Comparison of ENCODE assay signal across 13 cellular contexts in genomic region chr6:157143885-157144795, GRCh38.
DNase-seq lines count a peak whose midpoint lies in the region; ATAC-seq, FAIRE-seq and TF ChIP-seq lines count a peak whose summit lies in the region.
"Had no signal": no experiment of that assay in that cellular context is flagged by ENCODE, and none has a peak within 500 bp of the region (broad histone marks: within the 10 kb centered on the region; RNA-seq: fewer than 3 reads in every experiment).

No MANE protein-coding gene starts in this region.

- no peaks in the 10 kb centered on the region for H3K79me2 ChIP-seq in GM23248 (ENCODE audit: insufficient read depth)

- peaks cover 12% of the 10 kb centered on the region; the same call in 1 of the 2 replicates for H3K36me3 ChIP-seq in GM23248 (ENCODE audit: low read depth)
- peaks cover 0 to 10% of the 10 kb centered on the region in 2 donors for H3K36me3 ChIP-seq in ascending aorta
- H3K36me3 ChIP-seq in heart left ventricle: peaks cover 0 to 26% (median 16%) of the 10 kb centered on the region in 9 donors
- no peaks in the 10 kb centered on the region for H3K36me3 ChIP-seq in prostate gland
- H3K36me3 ChIP-seq in HAP-1 (replicated peaks): peaks cover 3% of the 10 kb centered on the region; the same call in 1 of the 2 replicates

- H3K4me1 ChIP-seq in GM23248 (ENCODE audit: insufficient read depth) (peaks cover 27% of the 10 kb centered on the region), ascending aorta (peaks cover 20 to 42% of the 10 kb centered on the region in 2 donors), heart left ventricle (peaks cover 3 to 54% (median 48%) of the 10 kb centered on the region in 12 donors), prostate gland (replicated peaks) (no peaks in the 10 kb centered on the region), HAP-1 (peaks cover 17% of the 10 kb centered on the region)

- no peaks in the 10 kb centered on the region for H4K20me1 ChIP-seq in GM23248 (ENCODE audit: insufficient read depth)

- ATAC-seq in heart left ventricle: peak in 3 of 4 donors; percentile 4 to 7 (median 6)
- ATAC-seq in GM21786 (IDR thresholded peaks at IDR 0.05; ENCODE audit: unreplicated experiment): no peak

- H3K9me3 ChIP-seq in GM23248 (ENCODE audit: low read depth) (no peaks in the 10 kb centered on the region), ascending aorta (no peaks in the 10 kb centered on the region), heart left ventricle (no peaks in the 10 kb centered on the region), prostate gland (no peaks in the 10 kb centered on the region), HAP-1 (no peaks in the 10 kb centered on the region)
- H3K9me3 ChIP-seq: adrenal gland, BE2C, lower lobe of right lung had no signal

- peak overlapping the region; percentile 28 for H3K4me2 ChIP-seq in GM23248 (ENCODE audit: unreplicated experiment)

- H3K9me2 ChIP-seq in GM23248 (ENCODE audit: insufficient read depth): no peaks in the 10 kb centered on the region

- peak overlapping the region; percentile 49; the same call in 1 of the 2 replicates for H3K9ac ChIP-seq in GM23248

- no peak for FAIRE-seq in GM12892 (lab: Jason Lieb, UNC)

- in situ Hi-C loops in GM23248 (cut with MboI): no loop called here
- in situ Hi-C loops in HAP-1 (cut with MboI; ENCODE audit: low sequenced_read_pairs): no loop called here

- TF ChIP-seq CTCF in ascending aorta (IDR thresholded peaks at IDR 0.05) (no peak), heart left ventricle (IDR thresholded peaks at IDR 0.05) (no peak), prostate gland (IDR thresholded peaks at IDR 0.05) (no peak)

- intact Hi-C loops in ascending aorta (cut with DNase I): loop anchor here (2.0 to 5.0 kb wide), 3 partner anchors 41 to 362 kb away; no protein-coding TSS in a partner anchor
- intact Hi-C loops in heart left ventricle (cut with DNase I): loop anchor here in 1 of 10 donors (5.0 kb wide), 1 partner anchor 43 kb away; no protein-coding TSS in a partner anchor
- intact Hi-C loops in prostate gland (cut with DNase I): no loop called here

- WGBS in GM23248 (ENCODE audit: low coverage in 1 of 2, low lambda C conversion rate in 2 of 2, missing lambda C conversion rate in 2 of 2), 2 experiments: 89 to 91% methylated on average over 17 of the region's 17 CpGs
- 40 to 54% (median 46%) methylated on average over 17 of the region's 17 CpGs for WGBS in heart left ventricle, 4 donors
- WGBS in prostate gland: 33% methylated on average over 17 of the region's 17 CpGs

- DNase-seq in GM23248 (no peak), ascending aorta (ENCODE audit: low spot score in 2 of 2) (no peak), heart left ventricle (peak in 1 of 5 donors; percentile 61), prostate gland (ENCODE audit: low spot score) (no peak), NCI-H1930 (lab: John Stamatoyannopoulos, UW) (no peak), HAP-1 (ENCODE audit: low spot score in 2 of 2) (no peak), GM12892 (ENCODE audit: insufficient read length) (no peak)
- DNase-seq: GF-D8, lower lobe of right lung, NCI-H2107 had no signal

- H3F3A ChIP-seq in GM23248 (ENCODE audit: insufficient read depth): peaks cover 34% of the 10 kb centered on the region

- TF ChIP-seq POLR2A in heart left ventricle (IDR thresholded peaks at IDR 0.05) (no peak), prostate gland (IDR thresholded peaks at IDR 0.05) (no peak), GM12892 (IDR thresholded peaks at IDR 0.05; ENCODE audit: low read depth, low read length) (no peak)

- no peak overlapping the region for H2AFZ ChIP-seq in GM23248

- H3K27ac ChIP-seq in GM23248: peak overlapping the region; percentile 69
- H3K27ac ChIP-seq in ascending aorta: peak overlapping the region; percentile 67 to 78
- H3K27ac ChIP-seq in heart left ventricle: peak overlapping the region in 11 of 12 donors; percentile 31 to 69 (median 61)
- peak overlapping the region; percentile 22 to 56 for H3K27ac ChIP-seq in prostate gland

- H3K27me3 ChIP-seq in GM23248 (replicated peaks; ENCODE audit: insufficient read depth) (no peaks in the 10 kb centered on the region), ascending aorta (no peaks in the 10 kb centered on the region), heart left ventricle (no peaks in the 10 kb centered on the region), prostate gland (replicated peaks; ENCODE audit: insufficient read depth) (no peaks in the 10 kb centered on the region), HAP-1 (ENCODE audit: low read depth) (no peaks in the 10 kb centered on the region)
- H3K27me3 ChIP-seq: adrenal gland, BE2C had no signal

- H3K4me3 ChIP-seq in GM23248: peak overlapping the region; percentile 25; the same call in 1 of the 2 replicates
- H3K4me3 ChIP-seq in ascending aorta: peak overlapping the region; percentile 1 to 36
- H3K4me3 ChIP-seq in heart left ventricle: peak overlapping the region in 2 of 12 donors; percentile 7 to 40
- no peak overlapping the region for H3K4me3 ChIP-seq in prostate gland
- H3K4me3 ChIP-seq in HAP-1: no peak overlapping the region
- H3K4me3 ChIP-seq: adrenal gland, lower lobe of right lung had no signal

Comparison
In these comparisons a context has a peak if more than half of its experiments do, and no peak if none do; other contexts are left out.
1. H3K4me3 ChIP-seq: peak in GM23248 (single experiment) and ascending aorta (2 of 2); none in prostate gland (0 of 2) and HAP-1 (single experiment).
2. Peak in every context shown above with its lines, with median percentiles within 50 percentile points of each other: H3K27ac ChIP-seq.